ENCODE assay signal across 13 cellular contexts in the genomic region with DNA sequence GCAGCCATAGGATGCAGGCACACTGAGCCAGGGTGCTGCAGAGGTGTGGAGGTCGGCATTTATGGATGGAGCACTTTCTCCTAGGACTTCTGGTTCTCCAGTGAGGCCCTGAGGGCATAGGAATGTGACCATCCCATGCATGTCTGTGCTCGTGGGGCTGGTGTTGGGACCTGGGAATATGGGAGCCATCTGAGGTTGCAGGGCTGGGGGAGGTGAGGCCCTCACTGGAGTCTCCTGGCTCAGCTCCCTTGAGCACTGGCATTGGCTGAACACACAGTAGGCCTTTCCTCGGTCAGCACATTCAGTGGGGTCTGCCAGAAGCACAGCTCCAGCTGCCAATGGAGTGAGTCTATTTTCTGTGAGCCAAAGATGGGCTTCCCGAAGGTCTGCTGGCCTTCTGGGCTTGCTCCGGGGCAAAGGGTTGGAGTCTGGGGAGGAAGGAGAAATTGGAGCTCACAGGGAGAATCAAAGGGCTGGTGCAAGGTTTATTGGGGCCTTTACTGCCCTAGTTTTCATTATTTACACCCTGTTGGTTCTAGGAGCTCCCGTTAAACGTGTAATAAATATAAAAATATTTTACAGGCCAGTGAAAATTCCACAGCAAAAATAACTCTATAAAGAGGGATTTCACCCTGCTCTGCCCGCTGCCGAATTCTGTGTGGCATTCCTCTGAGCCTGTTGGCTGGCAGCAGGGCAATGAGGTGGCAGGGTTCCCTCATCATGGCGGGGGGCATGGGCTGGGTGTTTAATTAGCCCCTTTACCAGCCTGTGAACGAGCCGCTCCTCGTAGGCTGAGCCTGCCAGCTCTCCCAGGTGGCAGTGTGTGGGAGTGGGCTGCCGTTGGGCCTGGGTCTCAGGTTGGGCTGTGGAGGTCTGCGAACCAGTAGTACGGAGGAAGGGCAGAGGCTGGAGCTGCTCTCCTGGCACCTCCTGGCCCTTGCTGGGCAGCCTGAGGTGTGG. TPM values are rescaled to one million over a fixed set of nuclear protein-coding genes. Genes with fewer than 3 reads are reported as not detected.
"Had no signal": no experiment of that assay in that cellular context is flagged by ENCODE, and none has a peak within 500 bp of the region (broad histone marks: within the 10 kb centered on the region; RNA-seq: fewer than 3 reads in every experiment).

No MANE protein-coding gene starts in this region.

- H3K9me3 ChIP-seq: gastrocnemius medialis had no signal

- H3K27ac ChIP-seq: gastrocnemius medialis had no signal

- H3K4me3 ChIP-seq: gastrocnemius medialis had no signal

- DNase-seq: activated CD4-positive, alpha-beta memory T cell treated with anti-CD3 and anti-CD28 coated beads for 36 hours; activated CD4-positive, alpha-beta T cell treated with anti-CD3 and anti-CD28 coated beads for 4 hours; activated naive CD4-positive, alpha-beta T cell; activated naive CD8-positive, alpha-beta T cell treated with anti-CD3 and anti-CD28 coated beads, Interleukin-2, amount 10 ng/mL, durations not matched to agents 7 days and 5 days; activated T-cell treated with anti-CD3 and anti-CD28 coated beads for 4 hours; erythroblast; immature natural killer cell; left ventricle myocardium superior; natural killer cell; stimulated activated naive B cell treated with anti-CD40 and anti-IgM and Interleukin-4, amounts not matched to agents 10 μg/mL and 1 μg/mL and 100 μg/mL, for 72 hours had no signal

- H3K4me1 ChIP-seq: gastrocnemius medialis had no signal

- H3K36me3 ChIP-seq: gastrocnemius medialis had no signal

- H3K27me3 ChIP-seq: gastrocnemius medialis had no signal

RNA-seq across cellular contexts. Expression of a gene that starts 31.6 kb away (rescaled TPM):
- total RNA-seq: activated B cell treated with CpG ODN at 0.5 μM for 24 hours; activated naive CD8-positive, alpha-beta T cell treated with anti-CD3 and anti-CD28 coated beads, Interleukin-2, amount 10 ng/mL, durations not matched to agents 7 days and 5 days; activated T-helper 17 cell treated with anti-CD3 and anti-CD28 coated beads, Interleukin-2, amount 50 U/mL, for 72 hours; left ventricle myocardium superior; natural killer cell had no signal
- polyA plus RNA-seq: immature natural killer cell had no signal
